Comparison of ENCODE assay signal across 2 cellular contexts in genomic region chr13:46270416-46270815, GRCh38.
TF ChIP-seq lines count a peak whose summit lies in the region.

No MANE protein-coding gene starts in this region.

TF ChIP-seq in HepG2, 621 proteins besides CTCF, POLR2A, EP300 and RAD21:
- TF ChIP-seq KAT2B (IDR thresholded peaks at IDR 0.05; ENCODE audit: borderline replicate concordance, low read depth, low read length) (no peak), ZNF563 (CRISPR knock-in tag; IDR thresholded peaks at IDR 0.05) (no peak), ATF7 (IDR thresholded peaks at IDR 0.05) (peak; percentile 97), ATF7 (CRISPR knock-in tag; IDR thresholded peaks at IDR 0.05) (no peak), DBP (CRISPR knock-in tag; IDR thresholded peaks at IDR 0.05; ENCODE audit: not compliant biosample characterization) (no peak), SALL2 (CRISPR knock-in tag; IDR thresholded peaks at IDR 0.05) (no peak), ZNF136 (CRISPR knock-in tag; IDR thresholded peaks at IDR 0.05; ENCODE audit: low read depth) (no peak), TOPORS (CRISPR knock-in tag; IDR thresholded peaks at IDR 0.05) (no peak), CREB1 (IDR thresholded peaks at IDR 0.05) (peak; percentile 97), CREB1 (CRISPR knock-in tag; IDR thresholded peaks at IDR 0.05) (no peak), ZKSCAN8 (CRISPR knock-in tag; IDR thresholded peaks at IDR 0.05; ENCODE audit: borderline replicate concordance) (no peak), NFE2L1 (CRISPR knock-in tag; IDR thresholded peaks at IDR 0.05; ENCODE audit: borderline replicate concordance) (no peak), ZFX (CRISPR knock-in tag; IDR thresholded peaks at IDR 0.05; ENCODE audit: low read depth) (no peak), ATF7-NPFF (CRISPR knock-in tag; IDR thresholded peaks at IDR 0.05; ENCODE audit: low read depth) (no peak), FOXO4 (CRISPR knock-in tag; conservative IDR thresholded peaks at IDR 0.05) (no peak), FOSL2 (CRISPR knock-in tag; IDR thresholded peaks at IDR 0.05) (no peak), ZFAT (CRISPR knock-in tag; conservative IDR thresholded peaks at IDR 0.05) (no peak), ZMYM3 (CRISPR knock-in tag; IDR thresholded peaks at IDR 0.05) (no peak)
- TF ChIP-seq, protein P1, sequence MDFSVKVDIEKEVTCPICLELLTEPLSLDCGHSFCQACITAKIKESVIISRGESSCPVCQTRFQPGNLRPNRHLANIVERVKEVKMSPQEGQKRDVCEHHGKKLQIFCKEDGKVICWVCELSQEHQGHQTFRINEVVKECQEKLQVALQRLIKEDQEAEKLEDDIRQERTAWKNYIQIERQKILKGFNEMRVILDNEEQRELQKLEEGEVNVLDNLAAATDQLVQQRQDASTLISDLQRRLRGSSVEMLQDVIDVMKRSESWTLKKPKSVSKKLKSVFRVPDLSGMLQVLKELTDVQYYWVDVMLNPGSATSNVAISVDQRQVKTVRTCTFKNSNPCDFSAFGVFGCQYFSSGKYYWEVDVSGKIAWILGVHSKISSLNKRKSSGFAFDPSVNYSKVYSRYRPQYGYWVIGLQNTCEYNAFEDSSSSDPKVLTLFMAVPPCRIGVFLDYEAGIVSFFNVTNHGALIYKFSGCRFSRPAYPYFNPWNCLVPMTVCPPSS (IDR thresholded peaks at IDR 0.05) = no peak
- TF ChIP-seq, protein P2, sequence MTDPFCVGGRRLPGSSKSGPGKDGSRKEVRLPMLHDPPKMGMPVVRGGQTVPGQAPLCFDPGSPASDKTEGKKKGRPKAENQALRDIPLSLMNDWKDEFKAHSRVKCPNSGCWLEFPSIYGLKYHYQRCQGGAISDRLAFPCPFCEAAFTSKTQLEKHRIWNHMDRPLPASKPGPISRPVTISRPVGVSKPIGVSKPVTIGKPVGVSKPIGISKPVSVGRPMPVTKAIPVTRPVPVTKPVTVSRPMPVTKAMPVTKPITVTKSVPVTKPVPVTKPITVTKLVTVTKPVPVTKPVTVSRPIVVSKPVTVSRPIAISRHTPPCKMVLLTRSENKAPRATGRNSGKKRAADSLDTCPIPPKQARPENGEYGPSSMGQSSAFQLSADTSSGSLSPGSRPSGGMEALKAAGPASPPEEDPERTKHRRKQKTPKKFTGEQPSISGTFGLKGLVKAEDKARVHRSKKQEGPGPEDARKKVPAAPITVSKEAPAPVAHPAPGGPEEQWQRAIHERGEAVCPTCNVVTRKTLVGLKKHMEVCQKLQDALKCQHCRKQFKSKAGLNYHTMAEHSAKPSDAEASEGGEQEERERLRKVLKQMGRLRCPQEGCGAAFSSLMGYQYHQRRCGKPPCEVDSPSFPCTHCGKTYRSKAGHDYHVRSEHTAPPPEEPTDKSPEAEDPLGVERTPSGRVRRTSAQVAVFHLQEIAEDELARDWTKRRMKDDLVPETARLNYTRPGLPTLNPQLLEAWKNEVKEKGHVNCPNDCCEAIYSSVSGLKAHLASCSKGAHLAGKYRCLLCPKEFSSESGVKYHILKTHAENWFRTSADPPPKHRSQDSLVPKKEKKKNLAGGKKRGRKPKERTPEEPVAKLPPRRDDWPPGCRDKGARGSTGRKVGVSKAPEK (CRISPR knock-in tag; IDR thresholded peaks at IDR 0.05; ENCODE audit: borderline replicate concordance) = no peak

TF ChIP-seq in GM12878, 131 proteins besides CTCF, POLR2A, EP300 and RAD21:
- TF ChIP-seq DPF2 (IDR thresholded peaks at IDR 0.05) = no peak
- TF ChIP-seq ATF7 (IDR thresholded peaks at IDR 0.05; ENCODE audit: low read depth) = 0 out of 2 replicates have a peak, but pooled peaks have one; percentile 17
TF ChIP-seq in GM12878: peak in this region for 1.
